8 cellular contexts compared by ENCODE assay signal in genomic region chr15:90868261-90868689, GRCh38. TPM values are rescaled to one million over a fixed set of nuclear protein-coding genes. Genes with fewer than 3 reads are reported as not detected.
DNase-seq lines count a peak whose midpoint lies in the region; ATAC-seq and TF ChIP-seq lines count a peak whose summit lies in the region.

Gene FURIN, plus strand, starts transcription at chr15:90868588. Its CDS starts 7,153 bp downstream, at chr15:90875741.

- H2AFZ ChIP-seq in GM23338 (no peak within 1 kb of the TSS), fibroblast of lung (ENCODE audit: low read length) (no peak within 1 kb of the TSS)

- no peak for ATAC-seq in GM23338
- ATAC-seq in GM21360 (IDR thresholded peaks at IDR 0.05; ENCODE audit: unreplicated experiment), result no peak
- ATAC-seq in GM18907 (IDR thresholded peaks at IDR 0.05; ENCODE audit: unreplicated experiment), result no peak

- no peak for TF ChIP-seq CTCF in GM23338 (conservative IDR thresholded peaks at IDR 0.05; ENCODE audit: low read depth in 2 of 2)
- TF ChIP-seq CTCF in fibroblast of lung (conservative IDR thresholded peaks at IDR 0.05 in 1 of 2, IDR thresholded peaks at IDR 0.05 in 1 of 2; ENCODE audit: low read depth in 1 of 2, low read length in 2 of 2), result no peak
- TF ChIP-seq CTCF in progenitor cell of endocrine pancreas (IDR thresholded peaks at IDR 0.05; ENCODE audit: unreplicated experiment), result no peak

- H4K20me1 ChIP-seq in GM23338 (replicated peaks; ENCODE audit: insufficient read depth), result no peaks in the 10 kb centered on the region
- no peaks in the 10 kb centered on the region for H4K20me1 ChIP-seq in fibroblast of lung (ENCODE audit: control insufficient read depth, extremely low read depth, insufficient read depth, low read length)

- H3K9me3 ChIP-seq in SJCRH30 (replicated peaks), result no peaks in the 10 kb centered on the region
- no peaks in the 10 kb centered on the region for H3K9me3 ChIP-seq in fibroblast of lung (ENCODE audit: control insufficient read depth, insufficient read depth, low read depth, low read length)

- H3K9ac ChIP-seq in fibroblast of lung (ENCODE audit: insufficient read depth, low read length), result no peak within 1 kb of the TSS

- H3K27ac Mint-ChIP-seq in GM23338, result peak within 1 kb of the TSS; percentile 41; the same call in 1 of the 2 replicates
- peak within 1 kb of the TSS; percentile 88 for H3K27ac Mint-ChIP-seq in progenitor cell of endocrine pancreas

- H3K36me3 ChIP-seq in GM23338 (ENCODE audit: insufficient read depth) (no peaks in the 10 kb centered on the region), SJCRH30 (no peaks in the 10 kb centered on the region), fibroblast of lung (ENCODE audit: control insufficient read depth, insufficient read depth, low read length) (no peaks in the 10 kb centered on the region)

- H3K36me3 Mint-ChIP-seq in GM23338 (ENCODE audit: low read depth) (no peaks in the 10 kb centered on the region; the same call in 2 of the 3 replicates), progenitor cell of endocrine pancreas (ENCODE audit: insufficient read depth) (no peaks in the 10 kb centered on the region)

- peaks cover 12% of the 10 kb centered on the region; the same call in 1 of the 2 replicates for H3K79me2 ChIP-seq in GM23338 (replicated peaks; ENCODE audit: insufficient read depth)
- peaks cover 20% of the 10 kb centered on the region for H3K79me2 ChIP-seq in fibroblast of lung (ENCODE audit: control insufficient read depth, insufficient read depth, low read length)

- H3F3A ChIP-seq in GM23338 (replicated peaks; ENCODE audit: low read depth), result peaks cover 22% of the 10 kb centered on the region

- H3K9me3 Mint-ChIP-seq in GM23338 (no peaks in the 10 kb centered on the region), progenitor cell of endocrine pancreas (ENCODE audit: low read depth) (no peaks in the 10 kb centered on the region)

- H3K4me3 ChIP-seq in GM23338 (no peak within 1 kb of the TSS), SJCRH30 (no peak within 1 kb of the TSS), fibroblast of lung (replicated peaks in 1 of 4; ENCODE audit: control extremely low read depth in 1 of 4, insufficient read depth in 1 of 4, low read depth in 3 of 4, low read length in 4 of 4) (no peak within 1 kb of the TSS)

- no peak for DNase-seq in GM23338 (ENCODE audit: low spot score)
- DNase-seq in SJCRH30, result no peak
- DNase-seq in fibroblast of lung (ENCODE audit: low read depth in 2 of 2), result no peak
- no peak for DNase-seq in progenitor cell of endocrine pancreas (ENCODE audit: low spot score, unreplicated experiment)
- DNase-seq in NCI-H1436 (lab: John Stamatoyannopoulos, UW), result no peak
- no peak for DNase-seq in NOMO-1 treated with DMSO at 0.1 percent for 48 hours (lab: John Stamatoyannopoulos, UW; ENCODE audit: unreplicated experiment)

- H3K4me1 Mint-ChIP-seq in GM23338 (peaks cover 50% of the 10 kb centered on the region), progenitor cell of endocrine pancreas (ENCODE audit: low read depth) (peaks cover 57% of the 10 kb centered on the region)

- no peaks in the 10 kb centered on the region for H3K9me2 ChIP-seq in GM23338 (ENCODE audit: insufficient read depth)

- H3K4me3 Mint-ChIP-seq in GM23338, result peak within 1 kb of the TSS; percentile 14; the same call in 1 of the 3 replicates
- peak within 1 kb of the TSS; percentile 83 for H3K4me3 Mint-ChIP-seq in progenitor cell of endocrine pancreas (ENCODE audit: low read depth)

- H3K4me2 ChIP-seq in GM23338 (peak within 1 kb of the TSS; percentile 90), fibroblast of lung (ENCODE audit: extremely low read depth, insufficient read depth, low read length) (no peak within 1 kb of the TSS)

- H3K4me1 ChIP-seq in GM23338 (ENCODE audit: insufficient read depth) (peaks cover 44% of the 10 kb centered on the region), SJCRH30 (peaks cover 35% of the 10 kb centered on the region), fibroblast of lung (ENCODE audit: control insufficient read depth, extremely low read depth, insufficient read depth, low read length) (peaks cover 20% of the 10 kb centered on the region)

- no peaks in the 10 kb centered on the region for H3K27me3 ChIP-seq in GM23338 (ENCODE audit: insufficient read depth)
- H3K27me3 ChIP-seq in SJCRH30, result no peaks in the 10 kb centered on the region
- no peaks in the 10 kb centered on the region for H3K27me3 ChIP-seq in fibroblast of lung (ENCODE audit: control insufficient read depth, insufficient read depth, low read length)

- H3K27me3 Mint-ChIP-seq in GM23338 (ENCODE audit: insufficient read depth, low read depth, poor library complexity), result peaks cover 11% of the 10 kb centered on the region
- H3K27me3 Mint-ChIP-seq in progenitor cell of endocrine pancreas, result peaks cover 7% of the 10 kb centered on the region

- H3K27ac ChIP-seq in GM23338 (ENCODE audit: low read depth) (peak within 1 kb of the TSS; percentile 85), SJCRH30 (peak within 1 kb of the TSS; percentile 11), fibroblast of lung (ENCODE audit: insufficient read depth, low read length) (peak within 1 kb of the TSS; percentile 17)

TF ChIP-seq in GM23338, 12 proteins besides CTCF, POLR2A, EP300 and RAD21 (continues in another document):
- TF ChIP-seq ZNF114 (CRISPR knock-in tag; IDR thresholded peaks at IDR 0.05) (no peak), NANOG (IDR thresholded peaks at IDR 0.05; ENCODE audit: borderline replicate concordance) (no peak), JUNB (IDR thresholded peaks at IDR 0.05; ENCODE audit: unreplicated experiment) (no peak), EZH2 (IDR thresholded peaks at IDR 0.05; ENCODE audit: low read depth, unreplicated experiment) (no peak), ETS1 (IDR thresholded peaks at IDR 0.05) (no peak), EZH2phosphoT487 (IDR thresholded peaks at IDR 0.05; ENCODE audit: unreplicated experiment) (no peak), POLR2AphosphoS5 (IDR thresholded peaks at IDR 0.05; ENCODE audit: low read depth) (no peak), CREB1 (CRISPR knock-in tag; IDR thresholded peaks at IDR 0.05; ENCODE audit: low read depth) (no peak)

RNA-seq across cellular contexts. Expression of gene FURIN, which starts in this region (rescaled TPM):
- 15.7 and 20.9 TPM in 2 replicates for total RNA-seq in GM23338 (2014; rRNA removed; shearing (Covaris generic))
- polyA plus RNA-seq in GM23338 (2016; fragmentation: Nextera tagmentation; extraction: Ambion mirVana) (6.3 and 7.4 TPM in 2 replicates), fibroblast of lung (19.4 and 20.4 TPM in 2 replicates)
- 12.0 and 12.6 TPM in 2 replicates for total RNA-seq in SJCRH30 (2014; rRNA removed; shearing (Covaris generic))
- total RNA-seq in fibroblast of lung (19.5 and 27.9 TPM in 2 replicates), progenitor cell of endocrine pancreas (64.1 and 64.8 TPM in 2 replicates)
- 45.8 and 46.5 TPM in 2 replicates for polyA plus RNA-seq in fibroblast of lung (2012)
- 57.3 and 68.2 TPM in 2 replicates for polyA minus RNA-seq in fibroblast of lung (ENCODE audit: low replicate concordance)

Comparison
In these comparisons a context has a peak if more than half of its experiments do, and no peak if none do; other contexts are left out.
1. H3K27ac ChIP-seq: peak in every context shown above with its lines; median percentile 85 in GM23338; 17 in fibroblast of lung; 11 in SJCRH30.